In genomic region chr11:6647282-6647679, GRCh38 we compare ENCODE assay signal across 12 cellular contexts. TPM values are rescaled to one million over a fixed set of nuclear protein-coding genes. Genes with fewer than 3 reads are reported as not detected.
DNase-seq lines count a peak whose midpoint lies in the region; ATAC-seq, FAIRE-seq and TF ChIP-seq lines count a peak whose summit lies in the region.
"Had no signal": no experiment of that assay in that cellular context is flagged by ENCODE, and none has a peak within 500 bp of the region (broad histone marks: within the 10 kb centered on the region; RNA-seq: fewer than 3 reads in every experiment).

No MANE protein-coding gene starts in this region.

- peaks cover 2% of the 10 kb centered on the region for H3K9me3 Mint-ChIP-seq in astrocyte (ENCODE audit: unreplicated experiment)
- H3K9me3 Mint-ChIP-seq: activated CD4-positive, alpha-beta T cell treated with anti-CD3 and anti-CD28 coated beads, Interleukin-2, amount 10 ng/mL, durations not matched to agents 7 days and 5 days; stimulated activated naive CD8-positive, alpha-beta T cell treated with anti-CD3 and anti-CD28 coated beads, Interleukin-15, Interleukin-2, amounts not matched to agents 100 ng/mL and 50 ng/mL, for 24 hours had no signal

- H3K4me3 ChIP-seq in astrocyte (ENCODE audit: insufficient read depth, low read depth, low read length): no peak overlapping the region
- H3K4me3 ChIP-seq in hepatocyte: no peak overlapping the region
- H3K4me3 ChIP-seq in sigmoid colon: no peak overlapping the region

- no peaks in the 10 kb centered on the region for H3K4me1 Mint-ChIP-seq in astrocyte (ENCODE audit: low read depth, unreplicated experiment)
- H3K4me1 Mint-ChIP-seq: activated CD4-positive, alpha-beta T cell treated with anti-CD3 and anti-CD28 coated beads, Interleukin-2, amount 10 ng/mL, durations not matched to agents 7 days and 5 days had no signal

- no peak for TF ChIP-seq POLR2A in sigmoid colon (IDR thresholded peaks at IDR 0.05)

- TF ChIP-seq EP300 in sigmoid colon (IDR thresholded peaks at IDR 0.05): no peak

- ATAC-seq in HG02610 (IDR thresholded peaks at IDR 0.05; ENCODE audit: unreplicated experiment): no peak

- peak; percentile 26 for DNase-seq in EL
- no peak for DNase-seq in astrocyte (ENCODE audit: low read depth)
- DNase-seq in hepatocyte (ENCODE audit: low spot score): peak; percentile 49
- peak; percentile 71 for DNase-seq in sigmoid colon
- no peak for DNase-seq in activated T-cell treated with anti-CD3 and anti-CD28 coated beads, Interleukin-2, amount 50 U/mL, for 48 hours
- DNase-seq in cortex of kidney (lab: John Stamatoyannopoulos, UW): no peak
- no peak for DNase-seq in RWPE1 (ENCODE audit: low spot score)
- DNase-seq: MM.1S had no signal

- no peaks in the 10 kb centered on the region for H3K9me2 ChIP-seq in hepatocyte (replicated peaks; ENCODE audit: insufficient read depth)

- FAIRE-seq in astrocyte (lab: Jason Lieb, UNC): no peak
- FAIRE-seq: D721Med had no signal

- H2AFZ ChIP-seq in astrocyte (ENCODE audit: low read depth, low read length) (no peak overlapping the region), hepatocyte (no peak overlapping the region)

- no peak overlapping the region for H3K4me3 Mint-ChIP-seq in astrocyte (ENCODE audit: unreplicated experiment)
- H3K4me3 Mint-ChIP-seq: activated CD4-positive, alpha-beta T cell treated with anti-CD3 and anti-CD28 coated beads, Interleukin-2, amount 10 ng/mL, durations not matched to agents 7 days and 5 days; stimulated activated naive CD8-positive, alpha-beta T cell treated with anti-CD3 and anti-CD28 coated beads, Interleukin-15, Interleukin-2, amounts not matched to agents 100 ng/mL and 50 ng/mL, for 24 hours had no signal

- 49% methylated on average over 5 of the region's 5 CpGs for WGBS in hepatocyte (ENCODE audit: low lambda C conversion rate, missing lambda C conversion rate)
- WGBS in sigmoid colon, 2 donors: 41 to 55% methylated on average over 5 of the region's 5 CpGs

- CTCF ChIA-PET in RWPE1 (lab: Yijun Ruan, JAX): no interaction called here

- H3K4me1 ChIP-seq in astrocyte (ENCODE audit: insufficient read depth, low read length) (peaks cover 22% of the 10 kb centered on the region), hepatocyte (ENCODE audit: insufficient read depth) (peaks cover 12% of the 10 kb centered on the region), sigmoid colon (peaks cover 0 to 46% (median 40%) of the 10 kb centered on the region in 4 donors)

- peak overlapping the region; percentile 73 for H3K4me2 ChIP-seq in astrocyte (ENCODE audit: low read length)
- peak overlapping the region; percentile 64 for H3K4me2 ChIP-seq in hepatocyte

- peaks cover 17% of the 10 kb centered on the region for H4K20me1 ChIP-seq in astrocyte (ENCODE audit: insufficient read depth, low read length)
- H4K20me1 ChIP-seq in hepatocyte (ENCODE audit: insufficient read depth, poor library complexity, severe bottlenecking): peaks cover 2% of the 10 kb centered on the region

- H3K36me3 ChIP-seq in astrocyte (ENCODE audit: insufficient read depth, low read length) (no peaks in the 10 kb centered on the region), hepatocyte (replicated peaks; ENCODE audit: insufficient read depth, low read depth) (no peaks in the 10 kb centered on the region), sigmoid colon (peaks cover 0 to 10% (median 5%) of the 10 kb centered on the region in 4 donors)

- TF ChIP-seq CTCF in astrocyte (IDR thresholded peaks at IDR 0.05; ENCODE audit: insufficient read depth, low read depth, low read length): no peak
- TF ChIP-seq CTCF in hepatocyte (IDR thresholded peaks at IDR 0.05; ENCODE audit: poor library complexity): no peak
- no peak for TF ChIP-seq CTCF in sigmoid colon (IDR thresholded peaks at IDR 0.05)
- TF ChIP-seq CTCF in RWPE1 (conservative IDR thresholded peaks at IDR 0.05; ENCODE audit: low read depth): no peak

- peaks cover 7% of the 10 kb centered on the region for H3K27me3 Mint-ChIP-seq in astrocyte (ENCODE audit: low read depth, unreplicated experiment)
- H3K27me3 Mint-ChIP-seq: activated CD4-positive, alpha-beta T cell treated with anti-CD3 and anti-CD28 coated beads, Interleukin-2, amount 10 ng/mL, durations not matched to agents 7 days and 5 days; stimulated activated naive CD8-positive, alpha-beta T cell treated with anti-CD3 and anti-CD28 coated beads, Interleukin-15, Interleukin-2, amounts not matched to agents 100 ng/mL and 50 ng/mL, for 24 hours had no signal

- H3K27ac ChIP-seq in astrocyte (ENCODE audit: low read depth, low read length) (no peak overlapping the region), hepatocyte (peak overlapping the region; percentile 98), sigmoid colon (peak overlapping the region; percentile 70 to 73 (median 72)), RWPE1 (no peak overlapping the region)

- H3K9ac ChIP-seq in astrocyte (ENCODE audit: low read length): no peak overlapping the region

- H3K79me2 ChIP-seq in astrocyte (ENCODE audit: insufficient read depth, low read length) (no peaks in the 10 kb centered on the region), hepatocyte (peaks cover 62% of the 10 kb centered on the region)

- intact Hi-C loops in sigmoid colon (cut with DNase I): no loop called here

- H3K9me3 ChIP-seq in astrocyte (ENCODE audit: insufficient read depth, low read depth, low read length): no peaks in the 10 kb centered on the region
- H3K9me3 ChIP-seq in hepatocyte (ENCODE audit: low read depth): no peaks in the 10 kb centered on the region
- no peaks in the 10 kb centered on the region for H3K9me3 ChIP-seq in sigmoid colon

- POLR2A ChIA-PET in RWPE1 (lab: Yijun Ruan, JAX; ENCODE audit: low non-redundant PET): no interaction called here

- H3K27me3 ChIP-seq in astrocyte (ENCODE audit: insufficient read depth, low read length) (peaks cover 28% of the 10 kb centered on the region), hepatocyte (no peaks in the 10 kb centered on the region), sigmoid colon (no peaks in the 10 kb centered on the region)

- H3K36me3 Mint-ChIP-seq in astrocyte (ENCODE audit: low read depth, unreplicated experiment): no peaks in the 10 kb centered on the region

- no peak overlapping the region for H3K27ac Mint-ChIP-seq in astrocyte (ENCODE audit: unreplicated experiment)
- H3K27ac Mint-ChIP-seq: activated CD4-positive, alpha-beta T cell treated with anti-CD3 and anti-CD28 coated beads, Interleukin-2, amount 10 ng/mL, durations not matched to agents 7 days and 5 days; stimulated activated naive CD8-positive, alpha-beta T cell treated with anti-CD3 and anti-CD28 coated beads, Interleukin-15, Interleukin-2, amounts not matched to agents 100 ng/mL and 50 ng/mL, for 24 hours had no signal

RNA-seq across cellular contexts. Expression of gene DCHS1, which starts 8.3 kb away (rescaled TPM):
- total RNA-seq in astrocyte (7.7 and 8.4 TPM in 2 replicates), hepatocyte (8.5 and 15.2 TPM in 2 replicates), sigmoid colon (10 to 100 TPM; 21.7 to 57.1 (median 32.2) TPM)
- polyA plus RNA-seq in hepatocyte (6.3 and 8.0 TPM in 2 replicates), sigmoid colon (1 to 10 TPM in 1 of 3 donors, under 1 TPM in 2; under 0.01 to 6.3 (median 0.46) TPM)

RNA-seq across cellular contexts. Expression of gene TPP1, which starts 28.1 kb away (rescaled TPM):
- total RNA-seq in astrocyte: 43.4 and 58.3 TPM in 2 replicates
- 68.4 and 105 TPM in 2 replicates for total RNA-seq in hepatocyte
- 170 and 185 TPM in 2 replicates for polyA plus RNA-seq in hepatocyte
- 10 to 100 TPM; 39.8 to 58.8 (median 45.9) TPM for total RNA-seq in sigmoid colon
- polyA plus RNA-seq in sigmoid colon: 10 to 100 TPM; 13.2 to 60.3 (median 55.5) TPM

RNA-seq across cellular contexts. Expression of gene TAF10, which starts 35.3 kb away (rescaled TPM):
- 111 and 113 TPM in 2 replicates for total RNA-seq in astrocyte
- total RNA-seq in hepatocyte: 29.5 and 33.3 TPM in 2 replicates
- 248 and 295 TPM in 2 replicates for polyA plus RNA-seq in hepatocyte
- total RNA-seq in sigmoid colon: 10 to 100 TPM; 33.2 to 60.0 (median 49.0) TPM
- 100 to 1,000 TPM in 2 of 3 donors, 10 to 100 TPM in 1; 67.6 to 148 (median 129) TPM for polyA plus RNA-seq in sigmoid colon

RNA-seq across cellular contexts. Expression of gene MRPL17, which starts 35.9 kb away (rescaled TPM):
- total RNA-seq in astrocyte (89.2 and 89.9 TPM in 2 replicates), hepatocyte (34.5 and 71.9 TPM in 2 replicates), sigmoid colon (10 to 100 TPM; 18.3 to 97.5 (median 20.1) TPM)
- polyA plus RNA-seq in hepatocyte (62.7 and 71.9 TPM in 2 replicates), sigmoid colon (10 to 100 TPM; 23.4 to 51.1 (median 28.9) TPM)

RNA-seq across cellular contexts. Expression of gene ILK, which starts 43.7 kb away (rescaled TPM):
- total RNA-seq in astrocyte (209 and 218 TPM in 2 replicates), hepatocyte (110 and 114 TPM in 2 replicates), sigmoid colon (100 to 1,000 TPM; 450 to 607 (median 548) TPM)
- polyA plus RNA-seq in hepatocyte (126 and 135 TPM in 2 replicates), sigmoid colon (100 to 1,000 TPM in 2 of 3 donors, 10 to 100 TPM in 1; 93.7 to 117 (median 100) TPM)

Comparison
In these comparisons a context has a peak if more than half of its experiments do, and no peak if none do; other contexts are left out.
1. DNase-seq: peak in EL (single experiment), hepatocyte (single experiment) and sigmoid colon (single experiment); none in astrocyte (single experiment), activated T-cell treated with anti-CD3 and anti-CD28 coated beads, Interleukin-2, amount 50 U/mL, for 48 hours (0 of 2), cortex of kidney (single experiment) and RWPE1 (single experiment).
2. H3K27ac ChIP-seq: peak in hepatocyte (single experiment) and sigmoid colon (4 of 4); none in astrocyte (single experiment) and RWPE1 (single experiment).